13 cellular contexts compared by ENCODE assay signal in genomic region chr3:169940486-169941181, GRCh38. TPM values are rescaled to one million over a fixed set of nuclear protein-coding genes. Genes with fewer than 3 reads are reported as not detected.
A peak's percentile ranks its signal among the peaks of the same experiment; 100 is the strongest.
DNase-seq lines count a peak whose midpoint lies in the region; ATAC-seq and TF ChIP-seq lines count a peak whose summit lies in the region.
"Had no signal": no experiment of that assay in that cellular context is flagged by ENCODE, and none has a peak within 500 bp of the region (broad histone marks: within the 10 kb centered on the region; RNA-seq: fewer than 3 reads in every experiment).

No MANE protein-coding gene starts in this region.

- H3K14ac ChIP-seq in H9 (ENCODE audit: insufficient read depth, low read length), result no peak overlapping the region

- no peak overlapping the region for H3K4me3 Mint-ChIP-seq in activated CD8-positive, alpha-beta T cell treated with anti-CD3 and anti-CD28 coated beads for 36 hours
- H3K4me3 Mint-ChIP-seq in H9, result no peak overlapping the region
- no peak overlapping the region for H3K4me3 Mint-ChIP-seq in mesothelial cell of epicardium
- H3K4me3 Mint-ChIP-seq: activated CD4-positive, alpha-beta memory T cell treated with anti-CD3 and anti-CD28 coated beads for 36 hours had no signal

- H3K9me3 Mint-ChIP-seq in activated CD8-positive, alpha-beta T cell treated with anti-CD3 and anti-CD28 coated beads for 36 hours, result no peaks in the 10 kb centered on the region
- H3K9me3 Mint-ChIP-seq in H9 (peaks cover 0 to 3% of the 10 kb centered on the region in 2 experiments; a peak in 1 of 5 replicates), mesothelial cell of epicardium (peaks cover 3% of the 10 kb centered on the region)
- H3K9me3 Mint-ChIP-seq: activated CD4-positive, alpha-beta memory T cell treated with anti-CD3 and anti-CD28 coated beads for 36 hours had no signal

- no peak overlapping the region for H3K27ac ChIP-seq in H9 (ENCODE audit: insufficient read length, low read depth, low read length)
- H3K27ac ChIP-seq: cardiac muscle cell had no signal

- H3T11ph ChIP-seq in H9 (ENCODE audit: low read length), result no peak overlapping the region

- CTCF ChIA-PET in activated CD8-positive, alpha-beta T cell treated with anti-CD3 and anti-CD28 coated beads for 36 hours (lab: Charles Lee), result no interaction called here

- H2BK15ac ChIP-seq in H9 (ENCODE audit: low read depth, low read length), result no peak overlapping the region

- no peak for TF ChIP-seq CTCF in activated CD8-positive, alpha-beta T cell treated with anti-CD3 and anti-CD28 coated beads for 36 hours (IDR thresholded peaks at IDR 0.05)
- TF ChIP-seq CTCF in H9 (conservative IDR thresholded peaks at IDR 0.05), result no peak
- TF ChIP-seq CTCF in mesothelial cell of epicardium (IDR thresholded peaks at IDR 0.05; ENCODE audit: unreplicated experiment), result no peak

- H3K23me2 ChIP-seq in H9 (ENCODE audit: insufficient read length, low read depth, low read length, poor library complexity, severe bottlenecking), result no peaks in the 10 kb centered on the region

- no CpG with 5 or more reads among the region's 6 CpGs for WGBS in H9 (ENCODE audit: extremely low coverage, insufficient read length, low lambda C conversion rate)

- no peaks in the 10 kb centered on the region for H3K27me3 ChIP-seq in H9 (ENCODE audit: insufficient read depth, low read length)

- no peaks in the 10 kb centered on the region for H3K79me1 ChIP-seq in H9 (ENCODE audit: insufficient read depth, low read depth, low read length, poor library complexity, severe bottlenecking)

- H3K23ac ChIP-seq in H9 (ENCODE audit: insufficient read length, low read depth, low read length), result no peak overlapping the region

- DNase-seq in stimulated activated CD4-positive, alpha-beta T cell treated with anti-CD3 and anti-CD28 coated beads, Interleukin-1b, Interleukin-23, amount 100 ng/mL, for 48 hours, result no peak
- no peak for DNase-seq in activated CD8-positive, alpha-beta T cell treated with anti-CD3 and anti-CD28 coated beads for 36 hours
- no peak for DNase-seq in H9
- DNase-seq in mesothelial cell of epicardium (ENCODE audit: low spot score in 2 of 2, unreplicated experiment in 2 of 2), result no peak
- DNase-seq: activated CD4-positive, alpha-beta memory T cell treated with anti-CD3 and anti-CD28 coated beads for 36 hours; NCI-H446 treated with DMSO at 0.1 percent for 48 hours had no signal

- H2BK5ac ChIP-seq in H9 (ENCODE audit: insufficient read length, low read length), result no peak overlapping the region

- H4K20me1 ChIP-seq in H9 (ENCODE audit: control insufficient read depth, insufficient read depth, insufficient read length), result no peaks in the 10 kb centered on the region

- no peaks in the 10 kb centered on the region for H3K36me3 Mint-ChIP-seq in activated CD8-positive, alpha-beta T cell treated with anti-CD3 and anti-CD28 coated beads for 36 hours (ENCODE audit: low read depth)
- H3K36me3 Mint-ChIP-seq in H9 (ENCODE audit: insufficient read depth in 1 of 3, low read depth in 3 of 3), result no peaks in the 10 kb centered on the region; a peak in 2 of 7 replicates
- H3K36me3 Mint-ChIP-seq in mesothelial cell of epicardium, result no peaks in the 10 kb centered on the region
- H3K36me3 Mint-ChIP-seq: activated CD4-positive, alpha-beta memory T cell treated with anti-CD3 and anti-CD28 coated beads for 36 hours had no signal

- H3K56ac ChIP-seq in H9 (ENCODE audit: insufficient read length, low read depth, low read length), result no peak overlapping the region

- no peak overlapping the region for H2BK12ac ChIP-seq in H9 (ENCODE audit: insufficient read length, low read depth, low read length)

- H3K79me2 ChIP-seq in H9 (ENCODE audit: insufficient read depth, low read length), result no peaks in the 10 kb centered on the region

- H3K4me1 ChIP-seq in H9 (ENCODE audit: insufficient read depth, low read length), result no peaks in the 10 kb centered on the region

- H3K9ac ChIP-seq in H9 (ENCODE audit: extremely low read depth, insufficient read length, low read length), result no peak overlapping the region

- no peak overlapping the region for H2BK20ac ChIP-seq in H9 (ENCODE audit: low read depth, low read length, poor library complexity, severe bottlenecking)

- H3K9me3 ChIP-seq in H9 (ENCODE audit: control insufficient read depth, low read depth, low read length), result no peaks in the 10 kb centered on the region

- peaks cover 4% of the 10 kb centered on the region for H3K27me3 Mint-ChIP-seq in activated CD8-positive, alpha-beta T cell treated with anti-CD3 and anti-CD28 coated beads for 36 hours
- H3K27me3 Mint-ChIP-seq in H9 (ENCODE audit: low read depth) (peaks cover 2% of the 10 kb centered on the region; the same call in 1 of the 2 replicates), mesothelial cell of epicardium (ENCODE audit: low read depth) (peaks cover 35% of the 10 kb centered on the region)

- H2AK5ac ChIP-seq in H9 (ENCODE audit: insufficient read length, low read length), result no peak overlapping the region

- H3K18ac ChIP-seq in H9 (ENCODE audit: insufficient read length, low read depth, low read length), result no peak overlapping the region

- POLR2A ChIA-PET in activated CD8-positive, alpha-beta T cell treated with anti-CD3 and anti-CD28 coated beads for 36 hours (lab: Charles Lee), result no interaction called here

- ATAC-seq in GM18861 (IDR thresholded peaks at IDR 0.05; ENCODE audit: unreplicated experiment), result peak; percentile 77
- peak; percentile 72 for ATAC-seq in GM21717 (IDR thresholded peaks at IDR 0.05; ENCODE audit: unreplicated experiment)
- peak; percentile 58 for ATAC-seq in HG03469 (IDR thresholded peaks at IDR 0.05; ENCODE audit: unreplicated experiment)
- peak; percentile 68 for ATAC-seq in esophagus mucosa
- ATAC-seq in activated CD8-positive, alpha-beta T cell treated with anti-CD3 and anti-CD28 coated beads for 36 hours, result no peak

- H4K8ac ChIP-seq in H9 (replicated peaks; ENCODE audit: insufficient read length, low read depth, low read length), result no peak overlapping the region

- no peak overlapping the region for H2AFZ ChIP-seq in H9 (ENCODE audit: low read length)

- no peak overlapping the region for H3K4me2 ChIP-seq in H9 (ENCODE audit: insufficient read depth, insufficient read length, low read length)

- peaks cover 14% of the 10 kb centered on the region for H3K4me1 Mint-ChIP-seq in activated CD8-positive, alpha-beta T cell treated with anti-CD3 and anti-CD28 coated beads for 36 hours (ENCODE audit: low read depth)
- H3K4me1 Mint-ChIP-seq in H9 (peaks cover 2 to 8% of the 10 kb centered on the region in 2 experiments; a peak in 3 of 4 replicates), mesothelial cell of epicardium (no peaks in the 10 kb centered on the region)

- H3K4ac ChIP-seq in H9 (ENCODE audit: low read depth, low read length), result no peak overlapping the region

- no peak overlapping the region for H3K27ac Mint-ChIP-seq in activated CD8-positive, alpha-beta T cell treated with anti-CD3 and anti-CD28 coated beads for 36 hours
- H3K27ac Mint-ChIP-seq in H9, result no peak overlapping the region
- no peak overlapping the region for H3K27ac Mint-ChIP-seq in mesothelial cell of epicardium
- H3K27ac Mint-ChIP-seq: activated CD4-positive, alpha-beta memory T cell treated with anti-CD3 and anti-CD28 coated beads for 36 hours had no signal

- no peak overlapping the region for H4K91ac ChIP-seq in H9 (ENCODE audit: insufficient read length, low read depth, low read length)

- intact Hi-C loops in activated CD8-positive, alpha-beta T cell treated with anti-CD3 and anti-CD28 coated beads for 36 hours (cut with micrococcal nuclease), result no loop called here

- no peak overlapping the region for H4K5ac ChIP-seq in H9 (ENCODE audit: insufficient read length, low read depth, low read length)

- H2BK120ac ChIP-seq in H9 (ENCODE audit: low read depth, low read length, poor library complexity, severe bottlenecking), result no peak overlapping the region

RNA-seq across cellular contexts. Expression of gene SEC62, which starts 26.0 kb away (rescaled TPM):
- total RNA-seq in esophagus mucosa (37.0 TPM), H9 (2021) (90.3 and 98.7 TPM in 2 replicates), mesothelial cell of epicardium (104 to 118 TPM (median 112 TPM) in 3 replicates)
- total RNA-seq in activated CD8-positive, alpha-beta T cell treated with anti-CD3 and anti-CD28 coated beads for 36 hours, result 10 to 100 TPM; 52.5 to 60.2 TPM

RNA-seq across cellular contexts. Expression of gene SAMD7, which starts 29.3 kb away (rescaled TPM):
- not detected for total RNA-seq in esophagus mucosa
- total RNA-seq in activated CD8-positive, alpha-beta T cell treated with anti-CD3 and anti-CD28 coated beads for 36 hours, result not detected
- not detected in 2 replicates for total RNA-seq in H9 (2021)
- not detected in 3 replicates for total RNA-seq in mesothelial cell of epicardium
- total RNA-seq: activated CD4-positive, alpha-beta memory T cell treated with anti-CD3 and anti-CD28 coated beads for 36 hours; cardiac muscle cell; skeletal muscle tissue; urinary bladder had no signal
